Comparison of ENCODE assay signal across 8 cellular contexts in the genomic region with DNA sequence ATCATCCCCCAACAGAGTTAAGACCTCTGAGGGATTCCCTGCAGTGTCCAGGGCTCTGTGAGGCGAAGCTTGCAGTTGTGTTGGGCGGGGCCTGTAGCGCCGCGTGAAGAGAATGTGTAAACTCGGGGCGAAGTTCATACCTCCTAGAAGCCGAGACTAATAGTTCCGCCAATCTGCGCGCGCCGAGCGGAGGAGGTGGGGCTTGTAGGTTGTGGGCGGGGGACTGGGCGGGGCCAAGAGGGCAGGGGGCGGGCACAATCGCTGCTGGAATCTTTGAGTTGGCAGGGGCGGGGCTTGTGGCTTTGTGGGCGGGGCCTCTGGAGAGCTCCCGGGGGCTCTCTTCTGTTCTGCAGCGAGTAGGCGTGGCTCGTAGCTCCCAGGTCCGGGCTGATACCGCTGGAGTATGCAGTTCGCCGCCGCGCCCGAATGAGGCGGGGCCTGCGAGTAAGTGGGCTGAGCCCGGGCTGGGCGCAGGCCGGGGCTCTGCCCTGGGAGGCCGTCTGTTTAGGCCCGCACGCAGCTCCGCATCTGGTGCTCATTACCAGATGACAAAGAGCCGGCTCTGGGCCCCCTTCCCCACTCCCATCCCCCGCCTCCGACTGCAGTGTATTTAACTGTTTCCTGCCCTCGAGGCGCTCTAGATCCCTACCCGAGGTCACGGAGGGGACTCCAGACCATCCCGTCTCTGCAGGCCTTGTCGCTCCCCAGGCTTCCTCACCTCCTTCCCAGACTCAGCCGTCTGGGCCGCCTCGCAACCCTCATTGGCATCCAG. TPM values are rescaled to one million over a fixed set of nuclear protein-coding genes. Genes with fewer than 3 reads are reported as not detected.
DNase-seq lines count a peak whose midpoint lies in the region; ATAC-seq and TF ChIP-seq lines count a peak whose summit lies in the region.

No MANE protein-coding gene starts in this region.

- H3K36me3 ChIP-seq in GM06990 (ENCODE audit: control insufficient read depth, insufficient read depth, low read length) (no peaks in the 10 kb centered on the region), suprapubic skin (no peaks in the 10 kb centered on the region)

- H3K27ac ChIP-seq in suprapubic skin: peak overlapping the region; percentile 78

- no peaks in the 10 kb centered on the region for H3K9me3 Mint-ChIP-seq in activated naive CD4-positive, alpha-beta T cell treated with anti-CD3 and anti-CD28 coated beads, Interleukin-2, amount 50 U/mL, for 72 hours

- peak overlapping the region; percentile 77 to 96 for H3K27ac Mint-ChIP-seq in activated naive CD4-positive, alpha-beta T cell treated with anti-CD3 and anti-CD28 coated beads, Interleukin-2, amount 50 U/mL, for 72 hours

- H3K4me1 ChIP-seq in suprapubic skin: peaks cover 39% of the 10 kb centered on the region

- TF ChIP-seq CTCF in GM06990 (IDR thresholded peaks at IDR 0.05; ENCODE audit: insufficient read depth, low read length, poor library complexity, severe bottlenecking) (no peak), suprapubic skin (IDR thresholded peaks at IDR 0.05) (no peak)

- H3K9me3 ChIP-seq in suprapubic skin: no peaks in the 10 kb centered on the region

- TF ChIP-seq EP300 in suprapubic skin (IDR thresholded peaks at IDR 0.05): no peak

- H3K36me3 Mint-ChIP-seq in activated naive CD4-positive, alpha-beta T cell treated with anti-CD3 and anti-CD28 coated beads, Interleukin-2, amount 50 U/mL, for 72 hours: no peaks in the 10 kb centered on the region

- H3K27me3 ChIP-seq in GM06990 (replicated peaks; ENCODE audit: control insufficient read depth, insufficient read depth, low read length) (no peaks in the 10 kb centered on the region; the same call in 1 of the 2 replicates), suprapubic skin (no peaks in the 10 kb centered on the region)

- peak; percentile 58 for ATAC-seq in HG02588 (IDR thresholded peaks at IDR 0.05; ENCODE audit: unreplicated experiment)
- ATAC-seq in SK-N-SH treated with all-trans-retinoic acid at 6 μM for 48 hours: peak; percentile 92
- peak; percentile 75 to 76 for ATAC-seq in activated naive CD4-positive, alpha-beta T cell treated with anti-CD3 and anti-CD28 coated beads, Interleukin-2, amount 50 U/mL, for 72 hours

- TF ChIP-seq POLR2A in suprapubic skin (IDR thresholded peaks at IDR 0.05): no peak

- under 1% methylated on average over 21 of the region's 52 CpGs for WGBS in suprapubic skin

- DNase-seq in GM06990 (ENCODE audit: extremely low read depth, insufficient read length) (peak; percentile 92), NCI-H1048 (lab: John Stamatoyannopoulos, UW) (peak; percentile 93), glomerular endothelial cell (ENCODE audit: extremely low read depth, low read depth, low spot score) (peak; percentile 74), occipital lobe (lab: John Stamatoyannopoulos, UW) (peak; percentile 94), suprapubic skin (ENCODE audit: low spot score in 2 of 2) (peak; percentile 99 to 100)
- DNase-seq in activated naive CD4-positive, alpha-beta T cell treated with anti-CD3 and anti-CD28 coated beads, Interleukin-2, amount 50 U/mL, for 72 hours (ENCODE audit: low spot score in 2 of 2): peak; percentile 92 to 93

- H3K4me3 ChIP-seq in GM06990 (replicated peaks; ENCODE audit: low read depth, low read length) (peak overlapping the region; percentile 67), suprapubic skin (peak overlapping the region; percentile 53)

TF ChIP-seq in SK-N-SH treated with all-trans-retinoic acid at 6 μM for 48 hours, 23 proteins besides CTCF, POLR2A, EP300 and RAD21:
- no peak for TF ChIP-seq PPARA (CRISPR knock-in tag; IDR thresholded peaks at IDR 0.05; ENCODE audit: borderline replicate concordance)
- peak; percentile 96 for TF ChIP-seq TCF4 (CRISPR knock-in tag; IDR thresholded peaks at IDR 0.05; ENCODE audit: borderline replicate concordance)
- TF ChIP-seq, protein P1, sequence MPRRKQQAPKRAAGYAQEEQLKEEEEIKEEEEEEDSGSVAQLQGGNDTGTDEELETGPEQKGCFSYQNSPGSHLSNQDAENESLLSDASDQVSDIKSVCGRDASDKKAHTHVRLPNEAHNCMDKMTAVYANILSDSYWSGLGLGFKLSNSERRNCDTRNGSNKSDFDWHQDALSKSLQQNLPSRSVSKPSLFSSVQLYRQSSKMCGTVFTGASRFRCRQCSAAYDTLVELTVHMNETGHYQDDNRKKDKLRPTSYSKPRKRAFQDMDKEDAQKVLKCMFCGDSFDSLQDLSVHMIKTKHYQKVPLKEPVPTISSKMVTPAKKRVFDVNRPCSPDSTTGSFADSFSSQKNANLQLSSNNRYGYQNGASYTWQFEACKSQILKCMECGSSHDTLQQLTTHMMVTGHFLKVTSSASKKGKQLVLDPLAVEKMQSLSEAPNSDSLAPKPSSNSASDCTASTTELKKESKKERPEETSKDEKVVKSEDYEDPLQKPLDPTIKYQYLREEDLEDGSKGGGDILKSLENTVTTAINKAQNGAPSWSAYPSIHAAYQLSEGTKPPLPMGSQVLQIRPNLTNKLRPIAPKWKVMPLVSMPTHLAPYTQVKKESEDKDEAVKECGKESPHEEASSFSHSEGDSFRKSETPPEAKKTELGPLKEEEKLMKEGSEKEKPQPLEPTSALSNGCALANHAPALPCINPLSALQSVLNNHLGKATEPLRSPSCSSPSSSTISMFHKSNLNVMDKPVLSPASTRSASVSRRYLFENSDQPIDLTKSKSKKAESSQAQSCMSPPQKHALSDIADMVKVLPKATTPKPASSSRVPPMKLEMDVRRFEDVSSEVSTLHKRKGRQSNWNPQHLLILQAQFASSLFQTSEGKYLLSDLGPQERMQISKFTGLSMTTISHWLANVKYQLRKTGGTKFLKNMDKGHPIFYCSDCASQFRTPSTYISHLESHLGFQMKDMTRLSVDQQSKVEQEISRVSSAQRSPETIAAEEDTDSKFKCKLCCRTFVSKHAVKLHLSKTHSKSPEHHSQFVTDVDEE (CRISPR knock-in tag; IDR thresholded peaks at IDR 0.05): peak; percentile 77; the same call in 1 of the 2 replicates
- TF ChIP-seq ESRRG (CRISPR knock-in tag; IDR thresholded peaks at IDR 0.05): no peak
- peak; percentile 47; the same call in 1 of the 2 replicates for TF ChIP-seq CSDC2 (CRISPR knock-in tag; IDR thresholded peaks at IDR 0.05)

RNA-seq across cellular contexts. Expression of a gene that starts 4.1 kb away (rescaled TPM):
- total RNA-seq in activated naive CD4-positive, alpha-beta T cell treated with anti-CD3 and anti-CD28 coated beads, Interleukin-2, amount 50 U/mL, for 72 hours: under 1 TPM; 0.31 to 0.36 TPM
- total RNA-seq in glomerular endothelial cell (1.1 and 2.1 TPM in 2 replicates), occipital lobe (1.1 TPM), suprapubic skin (10 to 100 TPM in 2 of 4 donors, 1 to 10 TPM in 2; 5.9 to 32.6 (median 19.2) TPM)

RNA-seq across cellular contexts. Expression of a gene that starts 21.0 kb away (rescaled TPM):
- not detected for total RNA-seq in activated naive CD4-positive, alpha-beta T cell treated with anti-CD3 and anti-CD28 coated beads, Interleukin-2, amount 50 U/mL, for 72 hours
- 0.05 and 0.58 TPM in 2 replicates for total RNA-seq in glomerular endothelial cell
- 6.4 TPM for total RNA-seq in occipital lobe
- total RNA-seq in suprapubic skin: not detected

RNA-seq across cellular contexts. Expression of a gene that starts 23.5 kb away (rescaled TPM):
- 1 to 10 TPM; 2.6 to 4.9 TPM for total RNA-seq in activated naive CD4-positive, alpha-beta T cell treated with anti-CD3 and anti-CD28 coated beads, Interleukin-2, amount 50 U/mL, for 72 hours
- 17.2 and 18.7 TPM in 2 replicates for total RNA-seq in glomerular endothelial cell
- 0.47 TPM for total RNA-seq in occipital lobe
- total RNA-seq in suprapubic skin: 10 to 100 TPM; 40.3 to 73.6 (median 60.3) TPM

RNA-seq across cellular contexts. Expression of a gene that starts 23.8 kb away (rescaled TPM):
- 10 to 100 TPM; 45.9 to 55.4 TPM for total RNA-seq in activated naive CD4-positive, alpha-beta T cell treated with anti-CD3 and anti-CD28 coated beads, Interleukin-2, amount 50 U/mL, for 72 hours
- total RNA-seq in glomerular endothelial cell: 120 and 142 TPM in 2 replicates
- total RNA-seq in occipital lobe: 32.4 TPM
- total RNA-seq in suprapubic skin: 10 to 100 TPM; 21.6 to 61.3 (median 56.1) TPM

RNA-seq across cellular contexts. Expression of a gene that starts 32.2 kb away (rescaled TPM):
- total RNA-seq in activated naive CD4-positive, alpha-beta T cell treated with anti-CD3 and anti-CD28 coated beads, Interleukin-2, amount 50 U/mL, for 72 hours: 10 to 100 TPM; 32.1 to 33.5 TPM
- total RNA-seq in glomerular endothelial cell (60.6 and 65.2 TPM in 2 replicates), occipital lobe (17.6 TPM), suprapubic skin (10 to 100 TPM; 45.7 to 60.3 (median 57.3) TPM)

Comparison
In these comparisons a context has a peak if more than half of its experiments do, and no peak if none do; other contexts are left out.
1. Peak in every context shown above with its lines: DNase-seq, ATAC-seq, H3K4me3 ChIP-seq and H3K27ac ChIP-seq.